ENCODE assay signal across 8 cellular contexts in genomic region chr7:39413866-39414668, GRCh38.
DNase-seq lines count a peak whose midpoint lies in the region; ATAC-seq, FAIRE-seq and TF ChIP-seq lines count a peak whose summit lies in the region.

No MANE protein-coding gene starts in this region.

- TF ChIP-seq CTCF in Loucy (conservative IDR thresholded peaks at IDR 0.05; ENCODE audit: low read length), result peak; percentile 35

- no peaks in the 10 kb centered on the region for H3K79me2 ChIP-seq in Loucy (ENCODE audit: insufficient read depth, low read length)

- no peaks in the 10 kb centered on the region for H3K9me2 ChIP-seq in Loucy (replicated peaks; ENCODE audit: low read depth, low read length)

- no peaks in the 10 kb centered on the region for H3K36me3 ChIP-seq in Loucy (ENCODE audit: insufficient read depth, low read length)
- H3K36me3 ChIP-seq in mesodermal cell (ENCODE audit: control insufficient read depth, insufficient read depth, low read length), result no peaks in the 10 kb centered on the region

- no peaks in the 10 kb centered on the region for H4K20me1 ChIP-seq in Loucy (ENCODE audit: insufficient read depth, low read length, poor library complexity, severe bottlenecking)

- FAIRE-seq in GM12892 (lab: Jason Lieb, UNC) (peak; percentile 68), H54 (lab: Jason Lieb, UNC) (no peak)

- no peaks in the 10 kb centered on the region for H3K27me3 ChIP-seq in Loucy (ENCODE audit: insufficient read depth, low read length, poor library complexity, severe bottlenecking)

- H3K36me3 Mint-ChIP-seq in effector memory CD8-positive, alpha-beta T cell (ENCODE audit: insufficient read depth), result no peaks in the 10 kb centered on the region

- peak overlapping the region; percentile 76 to 83 for H3K4me3 Mint-ChIP-seq in effector memory CD8-positive, alpha-beta T cell

- H3K27ac ChIP-seq in mesodermal cell (ENCODE audit: low read depth, low read length, severe bottlenecking), result no peak overlapping the region

- peak overlapping the region in 1 of 2 donors; percentile 13 for H3K27ac Mint-ChIP-seq in effector memory CD8-positive, alpha-beta T cell

- H3K4me1 ChIP-seq in Loucy (ENCODE audit: insufficient read depth, low read length, poor library complexity, severe bottlenecking) (peaks cover 9% of the 10 kb centered on the region), mesodermal cell (ENCODE audit: control insufficient read depth, insufficient read depth, low read length, poor library complexity, severe bottlenecking) (no peaks in the 10 kb centered on the region)

- no peaks in the 10 kb centered on the region for H3K9me3 Mint-ChIP-seq in effector memory CD8-positive, alpha-beta T cell

- H3K9me3 ChIP-seq in Loucy (ENCODE audit: insufficient read depth, low read depth, low read length), result no peaks in the 10 kb centered on the region
- no peaks in the 10 kb centered on the region for H3K9me3 ChIP-seq in mesodermal cell (ENCODE audit: control insufficient read depth, low read length)

- H2AFZ ChIP-seq in Loucy (ENCODE audit: low read length), result peak overlapping the region; percentile 94

- ATAC-seq in effector memory CD8-positive, alpha-beta T cell (replicated peaks), result peak; percentile 36

- DNase-seq in GM12892 (ENCODE audit: insufficient read length) (peak; percentile 32), H54 (ENCODE audit: insufficient read length, low spot score) (peak; percentile 84), GF-D8 (lab: John Stamatoyannopoulos, UW) (no peak)
- peak; percentile 11 for DNase-seq in activated CD4-positive, alpha-beta T cell treated with anti-CD3 and anti-CD28 coated beads for 1 hour
- DNase-seq in effector memory CD8-positive, alpha-beta T cell, result no peak
- DNase-seq in stimulated activated naive CD4-positive, alpha-beta T cell (lab: John Stamatoyannopoulos, UW), result peak in 4 of 6 experiments; percentile 3 to 21 (median 10)

- WGBS in mesodermal cell (ENCODE audit: insufficient coverage in 2 of 2), 2 experiments, result 4 to 5% methylated on average over 36 to 38 of the region's 55 CpGs

- H3K9ac ChIP-seq in Loucy (ENCODE audit: low read depth, low read length, poor library complexity, severe bottlenecking), result peak overlapping the region; percentile 37

- H3K4me3 ChIP-seq in Loucy (ENCODE audit: low read length, poor library complexity, severe bottlenecking) (peak overlapping the region; percentile 74), mesodermal cell (ENCODE audit: extremely low read depth, insufficient read depth, low read length, poor library complexity, severe bottlenecking) (peak overlapping the region; percentile 51)

- peaks cover 5 to 6% of the 10 kb centered on the region in 2 donors for H3K4me1 Mint-ChIP-seq in effector memory CD8-positive, alpha-beta T cell (ENCODE audit: low read depth in 2 of 2)

- H3K27me3 Mint-ChIP-seq in effector memory CD8-positive, alpha-beta T cell, result peaks cover 46 to 58% of the 10 kb centered on the region in 2 donors

- H3K4me2 ChIP-seq in Loucy (ENCODE audit: low read depth, low read length, poor library complexity, severe bottlenecking), result peak overlapping the region; percentile 89

- no peaks in the 10 kb centered on the region for H3F3A ChIP-seq in Loucy (ENCODE audit: low read depth)

- TF ChIP-seq POLR2A in GM12892 (IDR thresholded peaks at IDR 0.05; ENCODE audit: low read depth, low read length) (no peak), H54 (IDR thresholded peaks at IDR 0.05; ENCODE audit: low read depth, low read length) (peak; percentile 92)

Comparison
In these comparisons a context has a peak if more than half of its experiments do, and no peak if none do; other contexts are left out.
1. DNase-seq: peak in GM12892 (single experiment), H54 (single experiment), activated CD4-positive, alpha-beta T cell treated with anti-CD3 and anti-CD28 coated beads for 1 hour (single experiment) and stimulated activated naive CD4-positive, alpha-beta T cell (4 of 6); none in effector memory CD8-positive, alpha-beta T cell (0 of 3) and GF-D8 (single experiment).